ENCODE assay signal across 20 cellular contexts in the genomic region with DNA sequence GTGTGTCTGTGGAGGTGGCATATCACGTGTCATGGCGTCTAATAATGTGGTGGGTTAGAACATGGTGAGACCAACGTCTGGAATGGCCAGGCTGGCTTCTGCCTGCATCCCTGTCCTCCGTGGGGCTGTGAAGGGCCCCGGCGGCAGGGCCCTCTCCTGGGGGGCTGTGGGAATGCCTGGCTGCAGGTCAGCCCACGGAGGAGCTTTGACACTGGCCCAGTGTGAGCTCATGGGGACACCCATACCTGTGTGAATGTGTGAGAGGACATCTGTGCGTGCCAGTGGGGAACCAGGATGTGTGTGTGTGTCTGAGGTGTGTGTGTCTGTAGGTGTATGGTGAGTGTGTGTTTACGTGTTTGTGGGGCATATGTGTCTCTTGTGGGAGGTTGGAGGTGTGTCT.
A peak's percentile ranks its signal among the peaks of the same experiment; 100 is the strongest.
DNase-seq lines count a peak whose midpoint lies in the region; ATAC-seq, FAIRE-seq and TF ChIP-seq lines count a peak whose summit lies in the region.
"Had no signal": no experiment of that assay in that cellular context is flagged by ENCODE, and none has a peak within 500 bp of the region (broad histone marks: within the 10 kb centered on the region; RNA-seq: fewer than 3 reads in every experiment).

No MANE protein-coding gene starts in this region.

- no peaks in the 10 kb centered on the region for H3K79me1 ChIP-seq in H1 (ENCODE audit: low read depth, low read length)

- H3K4me3 Mint-ChIP-seq in activated T-helper 1 cell treated with anti-CD3 and anti-CD28 coated beads, Interleukin-12 subunit alpha, Interleukin-12 subunit beta, Interleukin-2, Interleukin-4 antibody, amounts not matched to agents 30 ng/mL and 10 ng/mL and 1 ng/mL, durations not matched to agents 14 hours and 24 hours and 36 hours: no peak overlapping the region
- H3K4me3 Mint-ChIP-seq: B cell; CD14-positive monocyte; CD8-positive, alpha-beta T cell had no signal

- TF ChIP-seq RAD21 in H1 (IDR thresholded peaks at IDR 0.05 in 1 of 2, conservative IDR thresholded peaks at IDR 0.05 in 1 of 2; ENCODE audit: low read depth in 2 of 2, low read length in 2 of 2): peak in 1 of 2 experiments; percentile 30; a peak in 1 of 4 replicates

- no peak overlapping the region for H4K8ac ChIP-seq in H1 (ENCODE audit: extremely low read depth, insufficient read depth, low read length)

- H3K18ac ChIP-seq in H1 (ENCODE audit: extremely low read depth, low read length): no peak overlapping the region

- no peak for FAIRE-seq in H1 (lab: Jason Lieb, UNC)
- FAIRE-seq: D721Med, H54, K562 had no signal

- intact Hi-C loops in activated T-helper 1 cell treated with anti-CD3 and anti-CD28 coated beads, Interleukin-12 subunit alpha, Interleukin-12 subunit beta, Interleukin-2, Interleukin-4 antibody, amounts not matched to agents 30 ng/mL and 10 ng/mL and 1 ng/mL, durations not matched to agents 14 hours and 24 hours and 36 hours (cut with micrococcal nuclease): no loop called here

- H3K4me3 ChIP-seq in AG04450 (ENCODE audit: low read depth, low read length): no peak overlapping the region
- no peak overlapping the region for H3K4me3 ChIP-seq in DND-41 (ENCODE audit: low read depth in 1 of 2, low read length in 2 of 2)
- H3K4me3 ChIP-seq in H1 (ENCODE audit: extremely low read depth in 1 of 4, insufficient read depth in 2 of 4, low read depth in 3 of 4, low read length in 4 of 4): no peak overlapping the region
- H3K4me3 ChIP-seq: K562 had no signal

- no peak for ATAC-seq in DND-41 (ENCODE audit: insufficient read depth, low read depth)
- no peak for ATAC-seq in HG03108 (IDR thresholded peaks at IDR 0.05; ENCODE audit: unreplicated experiment)
- no peak for ATAC-seq in GM18517 (IDR thresholded peaks at IDR 0.05; ENCODE audit: unreplicated experiment)
- ATAC-seq: CD8-positive, alpha-beta T cell; HepG2; K562 had no signal

- no peaks in the 10 kb centered on the region for H3K27me3 ChIP-seq in AG04450 (ENCODE audit: control insufficient read depth, insufficient read depth, low read length)
- peaks cover 8% of the 10 kb centered on the region for H3K27me3 ChIP-seq in DND-41 (ENCODE audit: insufficient read depth, low read length, poor library complexity)
- H3K27me3 ChIP-seq in H1 (replicated peaks in 1 of 4; ENCODE audit: control insufficient read depth in 3 of 4, extremely low read depth in 1 of 4, insufficient read depth in 3 of 4, low read length in 3 of 4): no peaks in the 10 kb centered on the region

- H2BK5ac ChIP-seq in H1 (ENCODE audit: low read depth, low read length): no peak overlapping the region

- H2AFZ ChIP-seq in DND-41 (ENCODE audit: low read depth, low read length) (no peak overlapping the region), H1 (ENCODE audit: low read length) (no peak overlapping the region)

- H3K9me3 ChIP-seq in AG04450 (ENCODE audit: control insufficient read depth, insufficient read depth, low read length): peaks cover 54% of the 10 kb centered on the region
- H3K9me3 ChIP-seq in DND-41 (ENCODE audit: insufficient read depth, low read length, severe bottlenecking): no peaks in the 10 kb centered on the region
- no peaks in the 10 kb centered on the region for H3K9me3 ChIP-seq in H1 (ENCODE audit: insufficient read depth in 2 of 2, low read depth in 1 of 2, low read length in 1 of 2)

- H3K56ac ChIP-seq in H1 (replicated peaks; ENCODE audit: insufficient read length, low read depth, low read length): no peak overlapping the region

- no peak overlapping the region for H2BK20ac ChIP-seq in H1 (ENCODE audit: low read length)

- no peak for TF ChIP-seq EP300 in H1 (IDR thresholded peaks at IDR 0.05; ENCODE audit: borderline replicate concordance in 1 of 2, low read depth in 2 of 2, low read length in 2 of 2)

- DNase-seq in AG04450 (ENCODE audit: low read depth, low spot score) (no peak), DND-41 (no peak), H1 (ENCODE audit: low read depth in 1 of 2, low spot score in 2 of 2) (no peak), mesenteric fat pad (ENCODE audit: low spot score) (peak; percentile 79), NCI-H1105 treated with DMSO at 0.1 percent for 48 hours (lab: John Stamatoyannopoulos, UW) (no peak)
- DNase-seq in activated T-helper 1 cell treated with anti-CD3 and anti-CD28 coated beads, Interleukin-12 subunit alpha, Interleukin-12 subunit beta, Interleukin-2, Interleukin-4 antibody, amounts not matched to agents 30 ng/mL and 10 ng/mL and 1 ng/mL, durations not matched to agents 14 hours and 24 hours and 36 hours (ENCODE audit: low spot score): no peak
- DNase-seq: ACHN, COR-L47, DMS153, DMS79 treated with DMSO at 0.1 percent for 48 hours, GF-D8 had no signal

- no peaks in the 10 kb centered on the region for H3K4me1 Mint-ChIP-seq in activated T-helper 1 cell treated with anti-CD3 and anti-CD28 coated beads, Interleukin-12 subunit alpha, Interleukin-12 subunit beta, Interleukin-2, Interleukin-4 antibody, amounts not matched to agents 30 ng/mL and 10 ng/mL and 1 ng/mL, durations not matched to agents 14 hours and 24 hours and 36 hours (ENCODE audit: low read depth)
- H3K4me1 Mint-ChIP-seq: B cell, CD14-positive monocyte had no signal

- CTCF ChIA-PET in AG04450 (lab: Charles Lee) (no interaction called here), H1 (lab: Charles Lee; ENCODE audit: partially characterized antibody) (interaction anchor here (1.0 to 1.5 kb wide), 5 partner anchors 10 to 146 kb away, joined by 3 to 7 read pairs (median 4); no protein-coding TSS in a partner anchor)

- H3K36me3 Mint-ChIP-seq in activated T-helper 1 cell treated with anti-CD3 and anti-CD28 coated beads, Interleukin-12 subunit alpha, Interleukin-12 subunit beta, Interleukin-2, Interleukin-4 antibody, amounts not matched to agents 30 ng/mL and 10 ng/mL and 1 ng/mL, durations not matched to agents 14 hours and 24 hours and 36 hours (ENCODE audit: low read depth): no peaks in the 10 kb centered on the region
- H3K36me3 Mint-ChIP-seq: CD14-positive monocyte; CD8-positive, alpha-beta T cell had no signal

- 81% methylated on average over 9 of the region's 9 CpGs; no CpG with 5 or more reads in 1 of the 2 experiments for WGBS in H1 (ENCODE audit: extremely low coverage in 1 of 2, insufficient coverage in 1 of 2, insufficient read length in 1 of 2, insufficient replicate concordance in 2 of 2, low coverage in 1 of 2, low lambda C conversion rate in 2 of 2, missing lambda C conversion rate in 1 of 2), 2 experiments

- H3K4me2 ChIP-seq in DND-41 (ENCODE audit: insufficient read depth, low read length) (no peak overlapping the region), H1 (ENCODE audit: insufficient read depth in 1 of 2, low read depth in 2 of 2, low read length in 2 of 2) (no peak overlapping the region)

- no peak overlapping the region for H4K5ac ChIP-seq in H1 (ENCODE audit: insufficient read length, low read depth, low read length)

- POLR2A ChIA-PET in AG04450 (lab: Yijun Ruan, JAX) (no interaction called here), H1 (lab: Charles Lee; ENCODE audit: partially characterized antibody) (interaction anchor here (1.2 kb wide), 1 partner anchor 12 kb away, joined by 3 read pairs; no protein-coding TSS in a partner anchor)

- H2BK120ac ChIP-seq in H1 (replicated peaks; ENCODE audit: low read depth, low read length): no peak overlapping the region

- H3K4me1 ChIP-seq in DND-41 (ENCODE audit: insufficient read depth, low read length) (no peaks in the 10 kb centered on the region), H1 (replicated peaks in 1 of 4; ENCODE audit: control insufficient read depth in 3 of 4, insufficient read depth in 4 of 4, low read length in 3 of 4) (peaks cover 0 to 4% (median 0%) of the 10 kb centered on the region in 4 experiments; a peak in 1 of 7 replicates)

- no peak overlapping the region for H3K14ac ChIP-seq in H1 (ENCODE audit: insufficient read length)

- H3K79me2 ChIP-seq in DND-41 (ENCODE audit: insufficient read depth, low read length) (no peaks in the 10 kb centered on the region), H1 (ENCODE audit: control insufficient read depth in 1 of 2, insufficient read depth in 2 of 2, low read length in 2 of 2) (no peaks in the 10 kb centered on the region)

- H3K27ac ChIP-seq in AG04450 (ENCODE audit: low read depth, low read length) (peak overlapping the region; percentile 21), DND-41 (ENCODE audit: low read length) (no peak overlapping the region), H1 (ENCODE audit: low read depth, low read length) (no peak overlapping the region)

- TF ChIP-seq POLR2A in H1 (IDR thresholded peaks at IDR 0.05; ENCODE audit: control extremely low read depth in 1 of 2, low read depth in 2 of 2, low read length in 2 of 2): no peak

- peak overlapping the region; percentile 44 for H4K91ac ChIP-seq in H1 (replicated peaks; ENCODE audit: insufficient read length, low read length)

- H2BK12ac ChIP-seq in H1 (ENCODE audit: low read depth, low read length): peak overlapping the region; percentile 40; the same call in 1 of the 2 replicates

- H3K23me2 ChIP-seq in H1 (ENCODE audit: low read depth, low read length): peaks cover 10% of the 10 kb centered on the region; the same call in 1 of the 2 replicates

- no peak overlapping the region for H3K23ac ChIP-seq in H1 (ENCODE audit: insufficient read length)

- no peaks in the 10 kb centered on the region for H3K36me3 ChIP-seq in DND-41 (ENCODE audit: insufficient read depth, low read length)
- H3K36me3 ChIP-seq in H1 (ENCODE audit: control insufficient read depth in 2 of 4, insufficient read depth in 4 of 4, low read length in 3 of 4): no peaks in the 10 kb centered on the region

- H3K9ac ChIP-seq in DND-41 (ENCODE audit: low read depth, low read length) (no peak overlapping the region), H1 (replicated peaks in 1 of 4; ENCODE audit: extremely low read depth in 1 of 4, low read depth in 3 of 4, low read length in 3 of 4) (no peak overlapping the region)

- H4K20me1 ChIP-seq in DND-41 (ENCODE audit: insufficient read depth, low read length) (no peaks in the 10 kb centered on the region), H1 (replicated peaks in 1 of 2; ENCODE audit: control insufficient read depth in 1 of 2, insufficient read depth in 2 of 2, low read length in 2 of 2) (peaks cover 0 to 10% of the 10 kb centered on the region in 2 experiments)

- H3K4ac ChIP-seq in H1 (replicated peaks; ENCODE audit: insufficient read length, low read depth, low read length): no peak overlapping the region

- no peak overlapping the region for H2BK15ac ChIP-seq in H1 (ENCODE audit: low read length)

- TF ChIP-seq CTCF in AG04450 (IDR thresholded peaks at IDR 0.05; ENCODE audit: low read depth, low read length) (no peak), DND-41 (IDR thresholded peaks at IDR 0.05; ENCODE audit: borderline replicate concordance, extremely low read depth, low read length, poor library complexity, severe bottlenecking) (peak; percentile 2), H1 (IDR thresholded peaks at IDR 0.05; ENCODE audit: control extremely low read depth in 1 of 3, insufficient read depth in 1 of 3, low read depth in 1 of 3, low read length in 3 of 3) (peak; percentile 10 to 21 (median 19); a peak in 2 of 4 replicates)

- H3K27me3 Mint-ChIP-seq in activated T-helper 1 cell treated with anti-CD3 and anti-CD28 coated beads, Interleukin-12 subunit alpha, Interleukin-12 subunit beta, Interleukin-2, Interleukin-4 antibody, amounts not matched to agents 30 ng/mL and 10 ng/mL and 1 ng/mL, durations not matched to agents 14 hours and 24 hours and 36 hours (ENCODE audit: insufficient read depth): peaks cover 1% of the 10 kb centered on the region
- H3K27me3 Mint-ChIP-seq: B cell had no signal

- H3K27ac Mint-ChIP-seq in activated T-helper 1 cell treated with anti-CD3 and anti-CD28 coated beads, Interleukin-12 subunit alpha, Interleukin-12 subunit beta, Interleukin-2, Interleukin-4 antibody, amounts not matched to agents 30 ng/mL and 10 ng/mL and 1 ng/mL, durations not matched to agents 14 hours and 24 hours and 36 hours: no peak overlapping the region
- H3K27ac Mint-ChIP-seq: B cell; CD14-positive monocyte; CD8-positive, alpha-beta T cell had no signal

- no peaks in the 10 kb centered on the region for H3K9me3 Mint-ChIP-seq in activated T-helper 1 cell treated with anti-CD3 and anti-CD28 coated beads, Interleukin-12 subunit alpha, Interleukin-12 subunit beta, Interleukin-2, Interleukin-4 antibody, amounts not matched to agents 30 ng/mL and 10 ng/mL and 1 ng/mL, durations not matched to agents 14 hours and 24 hours and 36 hours
- H3K9me3 Mint-ChIP-seq: CD8-positive, alpha-beta T cell had no signal

- no peak overlapping the region for H2AK5ac ChIP-seq in H1 (ENCODE audit: low read depth, low read length)
